9 cellular contexts compared by ENCODE assay signal in the genomic region with DNA sequence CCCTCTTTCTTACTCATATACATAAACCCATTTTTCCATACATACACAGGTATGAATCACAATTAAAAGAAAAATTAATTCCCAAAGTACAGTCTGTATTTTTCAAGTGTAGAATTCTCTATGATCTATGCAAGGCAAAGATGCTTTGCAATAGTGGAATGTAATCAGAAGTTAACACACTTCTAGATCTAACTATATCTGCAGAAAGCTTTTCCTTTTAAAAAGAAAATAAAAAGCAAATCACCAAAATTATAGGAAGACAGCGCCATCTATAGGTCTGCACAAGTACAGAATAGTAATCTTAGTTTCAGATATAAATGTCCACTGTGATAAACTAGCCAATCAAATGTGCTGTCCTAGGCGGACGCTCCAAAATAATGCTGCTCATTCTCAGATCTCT. TPM values are rescaled to one million over a fixed set of nuclear protein-coding genes. Genes with fewer than 3 reads are reported as not detected.
DNase-seq lines count a peak whose midpoint lies in the region; ATAC-seq, FAIRE-seq and TF ChIP-seq lines count a peak whose summit lies in the region.
"Had no signal": no experiment of that assay in that cellular context is flagged by ENCODE, and none has a peak within 500 bp of the region (broad histone marks: within the 10 kb centered on the region; RNA-seq: fewer than 3 reads in every experiment).

No MANE protein-coding gene starts in this region.

- no TSS peak for BruUV-seq in IMR-90 (replicated peaks; lab: Mats Ljungman, UMichigan)

- H3K4me3 ChIP-seq in IMR-90 (ENCODE audit: insufficient read depth, low read depth, low read length) (no peak overlapping the region), H1 (ENCODE audit: extremely low read depth in 1 of 4, insufficient read depth in 2 of 4, low read depth in 3 of 4, low read length in 4 of 4) (no peak overlapping the region), parathyroid adenoma (ENCODE audit: low read depth, low read length) (no peak overlapping the region)

- TF ChIP-seq POLR2A in IMR-90 (IDR thresholded peaks at IDR 0.05; ENCODE audit: low read depth, low read length) (no peak), H1 (IDR thresholded peaks at IDR 0.05; ENCODE audit: control extremely low read depth in 1 of 2, low read depth in 2 of 2, low read length in 2 of 2) (no peak)

- no peak overlapping the region for H3K4ac ChIP-seq in IMR-90 (ENCODE audit: low read depth, low read length)
- H3K4ac ChIP-seq in H1 (replicated peaks; ENCODE audit: insufficient read length, low read depth, low read length): no peak overlapping the region

- H4K5ac ChIP-seq in IMR-90 (ENCODE audit: low read depth, low read length) (no peak overlapping the region), H1 (ENCODE audit: insufficient read length, low read depth, low read length) (no peak overlapping the region)

- H3K79me2 ChIP-seq in H1 (ENCODE audit: control insufficient read depth in 1 of 2, insufficient read depth in 2 of 2, low read length in 2 of 2) (peaks cover 0 to 5% of the 10 kb centered on the region in 2 experiments; a peak in 1 of 4 replicates), parathyroid adenoma (no peaks in the 10 kb centered on the region)

- H2BK20ac ChIP-seq in IMR-90 (ENCODE audit: low read depth, low read length): no peak overlapping the region
- no peak overlapping the region for H2BK20ac ChIP-seq in H1 (ENCODE audit: low read length)

- H3K9me3 ChIP-seq in IMR-90 (ENCODE audit: control insufficient read depth, insufficient read depth, low read length) (peaks cover 3% of the 10 kb centered on the region; the same call in 1 of the 2 replicates), H1 (ENCODE audit: insufficient read depth in 2 of 2, low read depth in 1 of 2, low read length in 1 of 2) (no peaks in the 10 kb centered on the region), parathyroid adenoma (ENCODE audit: control insufficient read depth, low read length) (no peaks in the 10 kb centered on the region)

- no peak for TF ChIP-seq EP300 in H1 (IDR thresholded peaks at IDR 0.05; ENCODE audit: borderline replicate concordance in 1 of 2, low read depth in 2 of 2, low read length in 2 of 2)

- intact Hi-C loops in IMR-90 (cut with micrococcal nuclease): loop anchor here (1.0 kb wide), 1 partner anchor 502 kb away; no protein-coding TSS in a partner anchor

- H2BK15ac ChIP-seq in IMR-90 (ENCODE audit: low read depth, low read length) (no peak overlapping the region), H1 (ENCODE audit: low read length) (no peak overlapping the region)

- DNase-seq in DMS 273 treated with DMSO at 0.1 percent for 48 hours (lab: John Stamatoyannopoulos, UW): peak; percentile 16
- DNase-seq in IMR-90: peak; percentile 58
- DNase-seq in NOMO-1 treated with dmso at 0.1 percent for 144 hours (lab: John Stamatoyannopoulos, UW; ENCODE audit: unreplicated experiment): peak; percentile 14
- no peak for DNase-seq in H1 (ENCODE audit: low read depth in 1 of 2, low spot score in 2 of 2)
- DNase-seq in NCI-H128 (lab: John Stamatoyannopoulos, UW; ENCODE audit: unreplicated experiment): no peak
- no peak for DNase-seq in activated CD4-positive, CD25-positive, alpha-beta regulatory T cell (lab: John Stamatoyannopoulos, UW)
- no peak for DNase-seq in cerebellar nuclear complex (lab: John Stamatoyannopoulos, UW)
- DNase-seq: left cardiac atrium had no signal

- H3K4me1 ChIP-seq in IMR-90 (ENCODE audit: control insufficient read depth, insufficient read depth, low read length) (no peaks in the 10 kb centered on the region), H1 (replicated peaks in 1 of 4; ENCODE audit: control insufficient read depth in 3 of 4, insufficient read depth in 4 of 4, low read length in 3 of 4) (no peaks in the 10 kb centered on the region; a peak in 1 of 7 replicates), parathyroid adenoma (no peaks in the 10 kb centered on the region)

- H4K91ac ChIP-seq in IMR-90 (ENCODE audit: insufficient read depth, low read depth, low read length) (no peak overlapping the region), H1 (replicated peaks; ENCODE audit: insufficient read length, low read length) (no peak overlapping the region)

- in situ Hi-C loops in IMR-90 (cut with MboI; ENCODE audit: low sequenced_read_pairs): no loop called here

- no peak overlapping the region for H2AK9ac ChIP-seq in IMR-90 (replicated peaks; ENCODE audit: low read depth, low read length, poor library complexity)

- H2AK5ac ChIP-seq in IMR-90 (ENCODE audit: low read depth, low read length): no peak overlapping the region
- H2AK5ac ChIP-seq in H1 (ENCODE audit: low read depth, low read length): no peak overlapping the region

- no peak overlapping the region for H3K14ac ChIP-seq in IMR-90 (replicated peaks; ENCODE audit: low read depth, low read length)
- H3K14ac ChIP-seq in H1 (ENCODE audit: insufficient read length): no peak overlapping the region

- peak; percentile 87 for ATAC-seq in IMR-90 (ENCODE audit: low read depth)

- H3K36me3 ChIP-seq in IMR-90 (ENCODE audit: control insufficient read depth, insufficient read depth, low read length) (no peaks in the 10 kb centered on the region), H1 (ENCODE audit: control insufficient read depth in 2 of 4, insufficient read depth in 4 of 4, low read length in 3 of 4) (no peaks in the 10 kb centered on the region), parathyroid adenoma (ENCODE audit: control insufficient read depth, insufficient read depth, low read length) (no peaks in the 10 kb centered on the region)

- no peak overlapping the region for H3K23ac ChIP-seq in IMR-90 (ENCODE audit: low read depth, low read length)
- H3K23ac ChIP-seq in H1 (ENCODE audit: insufficient read length): no peak overlapping the region

- dilution Hi-C loops in IMR-90 (cut with HindIII; ENCODE audit: low sequenced_read_pairs, unreplicated experiment): no loop called here

- POLR2A ChIA-PET in IMR-90 (lab: Charles Lee; ENCODE audit: unreplicated experiment) (no interaction called here), H1 (lab: Charles Lee; ENCODE audit: partially characterized antibody) (interaction anchor here (2.0 kb wide), 1 partner anchor 22 kb away, joined by 6 read pairs; the partner anchor contains the start of gene SLC25A21)

- H3K4me2 ChIP-seq in IMR-90 (ENCODE audit: low read depth, low read length): peak overlapping the region; percentile 76; the same call in 1 of the 2 replicates
- no peak overlapping the region for H3K4me2 ChIP-seq in H1 (ENCODE audit: insufficient read depth in 1 of 2, low read depth in 2 of 2, low read length in 2 of 2)
- H3K4me2 ChIP-seq in parathyroid adenoma (ENCODE audit: low read length): peak overlapping the region; percentile 5

- no peak overlapping the region for H3K18ac ChIP-seq in IMR-90 (ENCODE audit: low read depth, low read length)
- H3K18ac ChIP-seq in H1 (ENCODE audit: extremely low read depth, low read length): no peak overlapping the region

- 0 out of 2 replicates have a peak, but pooled peaks cover 3% of the 10 kb centered on the region for H3K9me1 ChIP-seq in IMR-90 (ENCODE audit: insufficient read depth, low read length)

- no peak overlapping the region for H3K9ac ChIP-seq in IMR-90 (ENCODE audit: low read depth, low read length)
- no peak overlapping the region for H3K9ac ChIP-seq in H1 (replicated peaks in 1 of 4; ENCODE audit: extremely low read depth in 1 of 4, low read depth in 3 of 4, low read length in 3 of 4)
- H3K9ac ChIP-seq in parathyroid adenoma: no peak overlapping the region

- H4K8ac ChIP-seq in IMR-90 (ENCODE audit: low read depth in 2 of 2, low read length in 2 of 2) (no peak overlapping the region), H1 (ENCODE audit: extremely low read depth, insufficient read depth, low read length) (no peak overlapping the region)

- H4K20me1 ChIP-seq in IMR-90 (ENCODE audit: insufficient read depth, low read length) (no peaks in the 10 kb centered on the region), H1 (replicated peaks in 1 of 2; ENCODE audit: control insufficient read depth in 1 of 2, insufficient read depth in 2 of 2, low read length in 2 of 2) (no peaks in the 10 kb centered on the region)

- TF ChIP-seq CTCF in IMR-90 (conservative IDR thresholded peaks at IDR 0.05; ENCODE audit: low read depth, low read length) (peak; percentile 82), H1 (IDR thresholded peaks at IDR 0.05; ENCODE audit: control extremely low read depth in 1 of 3, insufficient read depth in 1 of 3, low read depth in 1 of 3, low read length in 3 of 3) (peak in 2 of 3 experiments; percentile 26 to 58; a peak in 2 of 4 replicates), parathyroid adenoma (IDR thresholded peaks at IDR 0.05) (peak; percentile 69)

- no peak overlapping the region for H2BK12ac ChIP-seq in H1 (ENCODE audit: low read depth, low read length)

- no peak overlapping the region for H3K56ac ChIP-seq in IMR-90 (ENCODE audit: extremely low read depth, insufficient read depth, low read length)
- H3K56ac ChIP-seq in H1 (replicated peaks; ENCODE audit: insufficient read length, low read depth, low read length): no peak overlapping the region

- H3K27ac ChIP-seq in IMR-90 (ENCODE audit: insufficient read depth, low read length) (no peak overlapping the region), H1 (ENCODE audit: low read depth, low read length) (no peak overlapping the region), parathyroid adenoma (no peak overlapping the region)

- WGBS in IMR-90 (ENCODE audit: extremely low coverage in 2 of 2, insufficient read length in 1 of 2), 2 experiments: no CpG with 5 or more reads among the region's 3 CpGs
- WGBS in H1 (ENCODE audit: extremely low coverage in 1 of 2, insufficient coverage in 1 of 2, insufficient read length in 1 of 2, insufficient replicate concordance in 2 of 2, low coverage in 1 of 2, low lambda C conversion rate in 2 of 2, missing lambda C conversion rate in 1 of 2), 2 experiments: 5% methylated on average over 3 of the region's 3 CpGs; no CpG with 5 or more reads in 1 of the 2 experiments

- TF ChIP-seq RAD21 in IMR-90 (IDR thresholded peaks at IDR 0.05; ENCODE audit: low read length) (peak; percentile 62), H1 (IDR thresholded peaks at IDR 0.05 in 1 of 2, conservative IDR thresholded peaks at IDR 0.05 in 1 of 2; ENCODE audit: low read depth in 2 of 2, low read length in 2 of 2) (peak; percentile 45 to 46; a peak in 3 of 4 replicates)

- H3K27me3 ChIP-seq in IMR-90 (ENCODE audit: control insufficient read depth, insufficient read depth, low read length): peaks cover 4% of the 10 kb centered on the region; the same call in 1 of the 2 replicates
- no peaks in the 10 kb centered on the region for H3K27me3 ChIP-seq in H1 (replicated peaks in 1 of 4; ENCODE audit: control insufficient read depth in 3 of 4, extremely low read depth in 1 of 4, insufficient read depth in 3 of 4, low read length in 3 of 4)
- no peaks in the 10 kb centered on the region for H3K27me3 ChIP-seq in parathyroid adenoma (ENCODE audit: control insufficient read depth, insufficient read depth, low read length)

- no peak overlapping the region for H2BK5ac ChIP-seq in IMR-90 (ENCODE audit: low read depth, low read length, poor library complexity, severe bottlenecking)
- no peak overlapping the region for H2BK5ac ChIP-seq in H1 (ENCODE audit: low read depth, low read length)

- no peaks in the 10 kb centered on the region for H3K23me2 ChIP-seq in H1 (ENCODE audit: low read depth, low read length)

- FAIRE-seq in H1 (lab: Jason Lieb, UNC): peak; percentile 70

- no peak overlapping the region for H2BK120ac ChIP-seq in IMR-90 (ENCODE audit: low read depth, low read length)
- no peak overlapping the region for H2BK120ac ChIP-seq in H1 (replicated peaks; ENCODE audit: low read depth, low read length)

- CTCF ChIA-PET in IMR-90 (lab: Yijun Ruan, JAX): interaction anchor here (0.6 to 2.6 kb wide), 16 partner anchors 15 to 605 kb away, joined by 3 to 24 read pairs (median 4); no protein-coding TSS in a partner anchor
- CTCF ChIA-PET in H1 (lab: Charles Lee; ENCODE audit: partially characterized antibody): interaction anchor here (0.6 to 4.4 kb wide), 59 partner anchors 9 to 1275 kb away, joined by 3 to 30 read pairs (median 4); partner anchors contain the start of gene SLC25A21

- H3K79me1 ChIP-seq in IMR-90 (ENCODE audit: low read depth in 1 of 2, low read length in 2 of 2) (no peaks in the 10 kb centered on the region), H1 (ENCODE audit: low read depth, low read length) (peaks cover 4% of the 10 kb centered on the region; the same call in 1 of the 2 replicates)

- no peak overlapping the region for H2AFZ ChIP-seq in IMR-90 (replicated peaks; ENCODE audit: low read length, poor library complexity)
- no peak overlapping the region for H2AFZ ChIP-seq in H1 (ENCODE audit: low read length)
- H2AFZ ChIP-seq in parathyroid adenoma: no peak overlapping the region

RNA-seq across cellular contexts. Expression of gene SLC25A21, which starts 22.0 kb away (rescaled TPM):
- total RNA-seq in IMR-90 (2012; rRNA removed): 0.90 and 2.5 TPM in 2 replicates
- 0.49 and 0.62 TPM in 2 replicates for polyA plus RNA-seq in IMR-90 (2012; rRNA removed)
- 0.21 TPM in 2 replicates for polyA plus RNA-seq in IMR-90 (2012; cell fraction: cytosol; rRNA removed)
- 0.04 and 0.58 TPM in 2 replicates for polyA plus RNA-seq in IMR-90 (2012; cell fraction: nucleus; rRNA removed; ENCODE audit: low replicate concordance)
- total RNA-seq in H1 (2021; fragmentation: NEBNext Ultra II Directional; extraction: Animal tissue kit (Norgen Biotek cat#: 25700)): 6.9 and 8.7 TPM in 2 replicates
- polyA plus RNA-seq in H1 (2011; rRNA removed): 1.9 and 15.7 TPM in 2 replicates
- polyA plus RNA-seq in H1 (2011; cell fraction: cytosol; rRNA removed): 4.0 TPM
- polyA plus RNA-seq in H1 (2011; cell fraction: nucleus; rRNA removed): 5.0 TPM
- polyA plus RNA-seq in H1 (2012, experiment 1 of 2): 7.2 to 10.4 TPM (median 8.7 TPM) in 4 replicates
- 1.1 TPM for polyA plus RNA-seq in H1 (2012, experiment 2 of 2)
- 3.3 TPM for polyA plus RNA-seq in H1 (2013, experiment 1 of 2)
- polyA plus RNA-seq in H1 (2013, experiment 2 of 2): 3.1 TPM
- polyA minus RNA-seq in H1 (2011; rRNA and poly(A)+ RNA removed): 6.5 and 6.6 TPM in 2 replicates
- 2.9 TPM for polyA minus RNA-seq in H1 (2011; cell fraction: cytosol; rRNA and poly(A)+ RNA removed)
- polyA minus RNA-seq in H1 (2011; cell fraction: nucleus; rRNA and poly(A)+ RNA removed): 15.9 TPM

RNA-seq across cellular contexts. Expression of gene MIPOL1, which starts 47.3 kb away (rescaled TPM):
- 5.9 and 11.4 TPM in 2 replicates for total RNA-seq in IMR-90 (2012; rRNA removed)
- polyA plus RNA-seq in IMR-90 (2012; rRNA removed) (1.9 and 2.7 TPM in 2 replicates), H1 (2011; rRNA removed) (1.3 and 2.8 TPM in 2 replicates)
- 0.16 and 0.40 TPM in 2 replicates for polyA plus RNA-seq in IMR-90 (2012; cell fraction: cytosol; rRNA removed)
- 0.52 and 2.6 TPM in 2 replicates for polyA plus RNA-seq in IMR-90 (2012; cell fraction: nucleus; rRNA removed; ENCODE audit: low replicate concordance)
- total RNA-seq in H1 (2021; fragmentation: NEBNext Ultra II Directional; extraction: Animal tissue kit (Norgen Biotek cat#: 25700)): 18.6 and 23.9 TPM in 2 replicates
- 4.0 TPM for polyA plus RNA-seq in H1 (2011; cell fraction: cytosol; rRNA removed)
- polyA plus RNA-seq in H1 (2011; cell fraction: nucleus; rRNA removed): 4.4 TPM
- 5.9 to 11.9 TPM (median 7.1 TPM) in 4 replicates for polyA plus RNA-seq in H1 (2012, experiment 1 of 2)
- 1.3 TPM for polyA plus RNA-seq in H1 (2012, experiment 2 of 2)
- polyA plus RNA-seq in H1 (2013, experiment 1 of 2): 11.9 TPM
- polyA plus RNA-seq in H1 (2013, experiment 2 of 2): 13.1 TPM
- 12.2 and 19.1 TPM in 2 replicates for polyA minus RNA-seq in H1 (2011; rRNA and poly(A)+ RNA removed)
- 17.6 TPM for polyA minus RNA-seq in H1 (2011; cell fraction: cytosol; rRNA and poly(A)+ RNA removed)
- 71.4 TPM for polyA minus RNA-seq in H1 (2011; cell fraction: nucleus; rRNA and poly(A)+ RNA removed)

Comparison
In these comparisons a context has a peak if more than half of its experiments do, and no peak if none do; other contexts are left out.
1. DNase-seq: peak in DMS 273 treated with DMSO at 0.1 percent for 48 hours (single experiment), IMR-90 (single experiment) and NOMO-1 treated with dmso at 0.1 percent for 144 hours (single experiment); none in H1 (0 of 2), NCI-H128 (single experiment), activated CD4-positive, CD25-positive, alpha-beta regulatory T cell (0 of 4) and cerebellar nuclear complex (0 of 2).
2. H3K4me2 ChIP-seq: peak in IMR-90 (single experiment) and parathyroid adenoma (single experiment); none in H1 (0 of 2).
3. Peak in every context shown above with its lines, with median percentiles within 50 percentile points of each other: CTCF ChIP-seq.